In the genomic region with DNA sequence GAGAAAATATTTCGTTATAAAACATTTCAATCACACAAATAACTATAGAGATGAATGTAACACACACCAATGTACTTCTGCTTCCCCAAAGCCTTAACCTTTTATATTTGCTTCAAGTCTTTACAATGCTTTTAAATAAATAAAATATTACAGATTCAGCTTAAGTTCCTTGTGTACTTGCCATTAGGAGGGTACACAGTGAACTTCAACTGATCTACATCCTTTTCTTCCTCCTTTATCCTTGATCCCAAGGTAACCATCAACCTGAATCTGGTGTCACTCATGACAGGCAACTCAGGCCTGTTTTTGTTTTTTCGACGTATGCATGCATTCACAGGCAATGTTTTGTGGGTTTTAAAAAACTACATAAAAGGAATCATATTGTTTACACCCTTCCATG, we compare ENCODE assay signal across 10 cellular contexts.
"Had no signal": no experiment of that assay in that cellular context is flagged by ENCODE, and none has a peak within 500 bp of the region (broad histone marks: within the 10 kb centered on the region; RNA-seq: fewer than 3 reads in every experiment).

No MANE protein-coding gene starts in this region.

- FAIRE-seq: H54 had no signal

- H3K4me3 Mint-ChIP-seq: GM23338, H9, HFFc6 had no signal

- H3K9me3 Mint-ChIP-seq: GM23338, H9, HFFc6 had no signal

- H3K4me3 ChIP-seq: GM23248, GM23338, HAP-1 had no signal

- H2AFZ ChIP-seq: GM23248, GM23338 had no signal

- DNase-seq: GM23248, GOT3, H7, H9, HCEC 1CT, HFFc6 had no signal

- H3K36me3 ChIP-seq: HAP-1 had no signal

- H3K9me3 ChIP-seq: HAP-1 had no signal

- H3K4me2 ChIP-seq: GM23338 had no signal

- H3K27ac ChIP-seq: GM23248 had no signal

- ATAC-seq: GM23338, HCT116 had no signal

- H3K9ac ChIP-seq: GM23248 had no signal

- H3K27ac Mint-ChIP-seq: GM23338, H9, HFFc6 had no signal
